Comparison of ENCODE assay signal across 1 cellular context in genomic region chr20:50416930-50417329, GRCh38.
TF ChIP-seq lines count a peak whose summit lies in the region.

No MANE protein-coding gene starts in this region.

TF ChIP-seq in HepG2, 621 proteins besides CTCF, POLR2A, EP300 and RAD21 (continued from another document):
- TF ChIP-seq HIC2 (CRISPR knock-in tag; IDR thresholded peaks at IDR 0.05; ENCODE audit: low read depth) (0 out of 2 replicates have a peak, but pooled peaks have one; percentile 9), AHDC1 (CRISPR knock-in tag; IDR thresholded peaks at IDR 0.05; ENCODE audit: borderline replicate concordance) (no peak), JARID2 (CRISPR knock-in tag; IDR thresholded peaks at IDR 0.05; ENCODE audit: insufficient replicate concordance) (peak; percentile 48), ASH2L (IDR thresholded peaks at IDR 0.05; ENCODE audit: insufficient read length, low read depth, low read length) (no peak), ZBTB7A (CRISPR knock-in tag; IDR thresholded peaks at IDR 0.05) (0 out of 2 replicates have a peak, but pooled peaks have one; percentile 23), ZNF180 (CRISPR knock-in tag; IDR thresholded peaks at IDR 0.05; ENCODE audit: borderline replicate concordance, low read depth) (no peak), KLF11 (CRISPR knock-in tag; IDR thresholded peaks at IDR 0.05) (no peak), AGO1 (IDR thresholded peaks at IDR 0.05; ENCODE audit: low read depth, low read length, poor library complexity, severe bottlenecking) (no peak), ARNTL (CRISPR knock-in tag; IDR thresholded peaks at IDR 0.05) (no peak), TSC22D2 (CRISPR knock-in tag; IDR thresholded peaks at IDR 0.05; ENCODE audit: borderline replicate concordance) (no peak), NFYB (CRISPR knock-in tag; IDR thresholded peaks at IDR 0.05) (no peak), ZGPAT (CRISPR knock-in tag; IDR thresholded peaks at IDR 0.05) (no peak), HMGXB4 (CRISPR knock-in tag; IDR thresholded peaks at IDR 0.05; ENCODE audit: borderline replicate concordance in 1 of 2, low read depth in 1 of 2) (no peak), ZNF274 (CRISPR knock-in tag; IDR thresholded peaks at IDR 0.05) (0 out of 2 replicates have a peak, but pooled peaks have one; percentile 3), PRMT3 (CRISPR knock-in tag; IDR thresholded peaks at IDR 0.05; ENCODE audit: borderline replicate concordance, low read depth) (no peak), ZMYM3 (CRISPR knock-in tag; IDR thresholded peaks at IDR 0.05) (no peak), ZFP36 (IDR thresholded peaks at IDR 0.05; ENCODE audit: borderline replicate concordance, low read depth, low read length, partially characterized antibody) (no peak)
- TF ChIP-seq, protein P1, sequence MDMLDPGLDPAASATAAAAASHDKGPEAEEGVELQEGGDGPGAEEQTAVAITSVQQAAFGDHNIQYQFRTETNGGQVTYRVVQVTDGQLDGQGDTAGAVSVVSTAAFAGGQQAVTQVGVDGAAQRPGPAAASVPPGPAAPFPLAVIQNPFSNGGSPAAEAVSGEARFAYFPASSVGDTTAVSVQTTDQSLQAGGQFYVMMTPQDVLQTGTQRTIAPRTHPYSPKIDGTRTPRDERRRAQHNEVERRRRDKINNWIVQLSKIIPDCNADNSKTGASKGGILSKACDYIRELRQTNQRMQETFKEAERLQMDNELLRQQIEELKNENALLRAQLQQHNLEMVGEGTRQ (IDR thresholded peaks at IDR 0.05; ENCODE audit: low read depth, low read length), result no peak
- TF ChIP-seq, protein P1 (CRISPR knock-in tag; IDR thresholded peaks at IDR 0.05; ENCODE audit: borderline replicate concordance), result no peak
- TF ChIP-seq, protein P2, sequence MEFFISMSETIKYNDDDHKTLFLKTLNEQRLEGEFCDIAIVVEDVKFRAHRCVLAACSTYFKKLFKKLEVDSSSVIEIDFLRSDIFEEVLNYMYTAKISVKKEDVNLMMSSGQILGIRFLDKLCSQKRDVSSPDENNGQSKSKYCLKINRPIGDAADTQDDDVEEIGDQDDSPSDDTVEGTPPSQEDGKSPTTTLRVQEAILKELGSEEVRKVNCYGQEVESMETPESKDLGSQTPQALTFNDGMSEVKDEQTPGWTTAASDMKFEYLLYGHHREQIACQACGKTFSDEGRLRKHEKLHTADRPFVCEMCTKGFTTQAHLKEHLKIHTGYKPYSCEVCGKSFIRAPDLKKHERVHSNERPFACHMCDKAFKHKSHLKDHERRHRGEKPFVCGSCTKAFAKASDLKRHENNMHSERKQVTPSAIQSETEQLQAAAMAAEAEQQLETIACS (CRISPR knock-in tag; IDR thresholded peaks at IDR 0.05), result no peak
TF ChIP-seq in HepG2: peak in this region for 4.
